1 cellular context compared by ENCODE assay signal in the genomic region with DNA sequence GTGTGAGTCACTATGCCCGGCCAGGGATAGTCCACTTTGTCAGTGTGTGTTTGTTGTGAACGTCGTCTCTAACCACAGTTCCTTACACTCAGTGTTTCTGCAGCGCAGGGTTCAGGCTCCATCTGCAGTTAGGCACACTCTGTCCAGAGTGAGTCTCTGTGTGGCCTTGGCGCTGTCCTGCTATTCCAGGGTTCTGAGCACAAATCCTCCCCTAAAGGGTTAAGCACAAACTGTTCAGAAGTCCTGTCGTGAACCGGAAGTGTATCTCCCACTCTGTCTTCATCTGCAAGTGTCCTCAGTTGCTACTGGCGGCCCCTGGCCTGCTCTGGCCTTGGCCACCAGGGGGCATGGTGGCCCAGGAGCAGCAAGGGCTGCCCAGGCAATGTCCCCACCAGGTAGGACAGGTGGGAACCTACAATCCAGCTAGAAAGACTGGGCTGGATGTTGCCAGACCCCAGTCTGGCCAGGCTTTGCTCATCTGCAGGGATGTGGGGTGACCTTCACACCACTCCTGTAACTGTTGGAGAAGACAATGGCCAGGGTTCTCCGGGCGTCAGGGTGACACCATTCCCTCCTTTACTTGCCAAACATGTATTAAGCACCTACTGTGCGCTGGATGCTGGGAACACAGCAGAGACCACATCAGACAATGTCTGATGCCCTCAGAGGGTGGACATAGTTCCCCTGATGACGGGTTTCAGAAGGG.
TF ChIP-seq lines count a peak whose summit lies in the region.

No MANE protein-coding gene starts in this region.

TF ChIP-seq in GM12878, 131 proteins besides CTCF, POLR2A, EP300 and RAD21 (continues in another document):
- TF ChIP-seq NBN (IDR thresholded peaks at IDR 0.05) (peak; percentile 83; the same call in 1 of the 2 replicates), NR2C1 (IDR thresholded peaks at IDR 0.05) (peak; percentile 93), STAT1 (conservative IDR thresholded peaks at IDR 0.05) (0 out of 2 replicates have a peak, but pooled peaks have one; percentile 43), NR2C2 (IDR thresholded peaks at IDR 0.05; ENCODE audit: borderline replicate concordance, control insufficient read depth, insufficient read length, low read depth) (no peak), BACH1 (IDR thresholded peaks at IDR 0.05; ENCODE audit: borderline replicate concordance) (peak; percentile 26; the same call in 1 of the 2 replicates), BMI1 (IDR thresholded peaks at IDR 0.05; ENCODE audit: borderline replicate concordance) (no peak), RELA (IDR thresholded peaks at IDR 0.05; ENCODE audit: borderline replicate concordance, partially characterized antibody) (peak; percentile 41), IKZF2 (IDR thresholded peaks at IDR 0.05) (0 out of 4 replicates have a peak, but pooled peaks of 1 of the 2 experiments have one; percentile 43), HDGF (IDR thresholded peaks at IDR 0.05) (0 out of 2 replicates have a peak, but pooled peaks have one; percentile 68), GABPA (IDR thresholded peaks at IDR 0.05; ENCODE audit: low read depth) (peak; percentile 72), YY1 (IDR thresholded peaks at IDR 0.05; ENCODE audit: low read depth, low read length) (peak; percentile 80), TARDBP (IDR thresholded peaks at IDR 0.05; ENCODE audit: borderline replicate concordance) (no peak), BHLHE40 (IDR thresholded peaks at IDR 0.05; ENCODE audit: borderline replicate concordance in 1 of 2, low read depth in 2 of 2, low read length in 1 of 2) (0 out of 4 replicates have a peak, but pooled peaks of 1 of the 2 experiments have one; percentile 6), EGR1 (IDR thresholded peaks at IDR 0.05; ENCODE audit: borderline replicate concordance in 1 of 2, low read depth in 2 of 2, low read length in 2 of 2) (peak in 1 of 2 experiments; percentile 53; a peak in 1 of 3 replicates), ZNF217 (IDR thresholded peaks at IDR 0.05) (peak; percentile 36; the same call in 1 of the 2 replicates), IKZF1 (conservative IDR thresholded peaks at IDR 0.05) (peak; percentile 49; the same call in 1 of the 2 replicates), KAT2A (conservative IDR thresholded peaks at IDR 0.05; ENCODE audit: control insufficient read depth, low read depth, low read length) (no peak), HCFC1 (IDR thresholded peaks at IDR 0.05; ENCODE audit: low read length) (peak; percentile 24; the same call in 1 of the 2 replicates), MTA2 (IDR thresholded peaks at IDR 0.05; ENCODE audit: low read depth) (peak; percentile 62; the same call in 1 of the 2 replicates), CREM (IDR thresholded peaks at IDR 0.05; ENCODE audit: low read depth) (no peak), DPF2 (IDR thresholded peaks at IDR 0.05) (peak; percentile 95), SMARCA5 (IDR thresholded peaks at IDR 0.05) (peak; percentile 80)
- TF ChIP-seq, protein P1, sequence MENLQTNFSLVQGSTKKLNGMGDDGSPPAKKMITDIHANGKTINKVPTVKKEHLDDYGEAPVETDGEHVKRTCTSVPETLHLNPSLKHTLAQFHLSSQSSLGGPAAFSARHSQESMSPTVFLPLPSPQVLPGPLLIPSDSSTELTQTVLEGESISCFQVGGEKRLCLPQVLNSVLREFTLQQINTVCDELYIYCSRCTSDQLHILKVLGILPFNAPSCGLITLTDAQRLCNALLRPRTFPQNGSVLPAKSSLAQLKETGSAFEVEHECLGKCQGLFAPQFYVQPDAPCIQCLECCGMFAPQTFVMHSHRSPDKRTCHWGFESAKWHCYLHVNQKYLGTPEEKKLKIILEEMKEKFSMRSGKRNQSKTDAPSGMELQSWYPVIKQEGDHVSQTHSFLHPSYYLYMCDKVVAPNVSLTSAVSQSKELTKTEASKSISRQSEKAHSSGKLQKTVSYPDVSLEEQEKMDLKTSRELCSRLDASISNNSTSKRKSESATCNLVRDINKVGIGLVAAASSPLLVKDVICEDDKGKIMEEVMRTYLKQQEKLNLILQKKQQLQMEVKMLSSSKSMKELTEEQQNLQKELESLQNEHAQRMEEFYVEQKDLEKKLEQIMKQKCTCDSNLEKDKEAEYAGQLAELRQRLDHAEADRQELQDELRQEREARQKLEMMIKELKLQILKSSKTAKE (IDR thresholded peaks at IDR 0.05; ENCODE audit: low read depth, poor library complexity, severe bottlenecking) = no peak
- TF ChIP-seq, protein P2, sequence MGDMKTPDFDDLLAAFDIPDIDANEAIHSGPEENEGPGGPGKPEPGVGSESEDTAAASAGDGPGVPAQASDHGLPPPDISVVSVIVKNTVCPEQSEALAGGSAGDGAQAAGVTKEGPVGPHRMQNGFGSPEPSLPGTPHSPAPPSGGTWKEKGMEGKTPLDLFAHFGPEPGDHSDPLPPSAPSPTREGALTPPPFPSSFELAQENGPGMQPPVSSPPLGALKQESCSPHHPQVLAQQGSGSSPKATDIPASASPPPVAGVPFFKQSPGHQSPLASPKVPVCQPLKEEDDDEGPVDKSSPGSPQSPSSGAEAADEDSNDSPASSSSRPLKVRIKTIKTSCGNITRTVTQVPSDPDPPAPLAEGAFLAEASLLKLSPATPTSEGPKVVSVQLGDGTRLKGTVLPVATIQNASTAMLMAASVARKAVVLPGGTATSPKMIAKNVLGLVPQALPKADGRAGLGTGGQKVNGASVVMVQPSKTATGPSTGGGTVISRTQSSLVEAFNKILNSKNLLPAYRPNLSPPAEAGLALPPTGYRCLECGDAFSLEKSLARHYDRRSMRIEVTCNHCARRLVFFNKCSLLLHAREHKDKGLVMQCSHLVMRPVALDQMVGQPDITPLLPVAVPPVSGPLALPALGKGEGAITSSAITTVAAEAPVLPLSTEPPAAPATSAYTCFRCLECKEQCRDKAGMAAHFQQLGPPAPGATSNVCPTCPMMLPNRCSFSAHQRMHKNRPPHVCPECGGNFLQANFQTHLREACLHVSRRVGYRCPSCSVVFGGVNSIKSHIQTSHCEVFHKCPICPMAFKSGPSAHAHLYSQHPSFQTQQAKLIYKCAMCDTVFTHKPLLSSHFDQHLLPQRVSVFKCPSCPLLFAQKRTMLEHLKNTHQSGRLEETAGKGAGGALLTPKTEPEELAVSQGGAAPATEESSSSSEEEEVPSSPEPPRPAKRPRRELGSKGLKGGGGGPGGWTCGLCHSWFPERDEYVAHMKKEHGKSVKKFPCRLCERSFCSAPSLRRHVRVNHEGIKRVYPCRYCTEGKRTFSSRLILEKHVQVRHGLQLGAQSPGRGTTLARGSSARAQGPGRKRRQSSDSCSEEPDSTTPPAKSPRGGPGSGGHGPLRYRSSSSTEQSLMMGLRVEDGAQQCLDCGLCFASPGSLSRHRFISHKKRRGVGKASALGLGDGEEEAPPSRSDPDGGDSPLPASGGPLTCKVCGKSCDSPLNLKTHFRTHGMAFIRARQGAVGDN (IDR thresholded peaks at IDR 0.05) = peak; percentile 91
- TF ChIP-seq, protein P3, sequence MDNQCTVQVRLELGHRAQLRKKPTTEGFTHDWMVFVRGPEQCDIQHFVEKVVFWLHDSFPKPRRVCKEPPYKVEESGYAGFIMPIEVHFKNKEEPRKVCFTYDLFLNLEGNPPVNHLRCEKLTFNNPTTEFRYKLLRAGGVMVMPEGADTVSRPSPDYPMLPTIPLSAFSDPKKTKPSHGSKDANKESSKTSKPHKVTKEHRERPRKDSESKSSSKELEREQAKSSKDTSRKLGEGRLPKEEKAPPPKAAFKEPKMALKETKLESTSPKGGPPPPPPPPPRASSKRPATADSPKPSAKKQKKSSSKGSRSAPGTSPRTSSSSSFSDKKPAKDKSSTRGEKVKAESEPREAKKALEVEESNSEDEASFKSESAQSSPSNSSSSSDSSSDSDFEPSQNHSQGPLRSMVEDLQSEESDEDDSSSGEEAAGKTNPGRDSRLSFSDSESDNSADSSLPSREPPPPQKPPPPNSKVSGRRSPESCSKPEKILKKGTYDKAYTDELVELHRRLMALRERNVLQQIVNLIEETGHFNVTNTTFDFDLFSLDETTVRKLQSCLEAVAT (IDR thresholded peaks at IDR 0.05) = peak; percentile 44; the same call in 1 of the 2 replicates
- TF ChIP-seq, protein P4, sequence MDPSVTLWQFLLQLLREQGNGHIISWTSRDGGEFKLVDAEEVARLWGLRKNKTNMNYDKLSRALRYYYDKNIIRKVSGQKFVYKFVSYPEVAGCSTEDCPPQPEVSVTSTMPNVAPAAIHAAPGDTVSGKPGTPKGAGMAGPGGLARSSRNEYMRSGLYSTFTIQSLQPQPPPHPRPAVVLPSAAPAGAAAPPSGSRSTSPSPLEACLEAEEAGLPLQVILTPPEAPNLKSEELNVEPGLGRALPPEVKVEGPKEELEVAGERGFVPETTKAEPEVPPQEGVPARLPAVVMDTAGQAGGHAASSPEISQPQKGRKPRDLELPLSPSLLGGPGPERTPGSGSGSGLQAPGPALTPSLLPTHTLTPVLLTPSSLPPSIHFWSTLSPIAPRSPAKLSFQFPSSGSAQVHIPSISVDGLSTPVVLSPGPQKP (IDR thresholded peaks at IDR 0.05; ENCODE audit: low read depth, low read length) = peak; percentile 40; the same call in 1 of the 2 replicates
- TF ChIP-seq, protein P5, sequence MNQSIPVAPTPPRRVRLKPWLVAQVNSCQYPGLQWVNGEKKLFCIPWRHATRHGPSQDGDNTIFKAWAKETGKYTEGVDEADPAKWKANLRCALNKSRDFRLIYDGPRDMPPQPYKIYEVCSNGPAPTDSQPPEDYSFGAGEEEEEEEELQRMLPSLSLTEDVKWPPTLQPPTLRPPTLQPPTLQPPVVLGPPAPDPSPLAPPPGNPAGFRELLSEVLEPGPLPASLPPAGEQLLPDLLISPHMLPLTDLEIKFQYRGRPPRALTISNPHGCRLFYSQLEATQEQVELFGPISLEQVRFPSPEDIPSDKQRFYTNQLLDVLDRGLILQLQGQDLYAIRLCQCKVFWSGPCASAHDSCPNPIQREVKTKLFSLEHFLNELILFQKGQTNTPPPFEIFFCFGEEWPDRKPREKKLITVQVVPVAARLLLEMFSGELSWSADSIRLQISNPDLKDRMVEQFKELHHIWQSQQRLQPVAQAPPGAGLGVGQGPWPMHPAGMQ (IDR thresholded peaks at IDR 0.05; ENCODE audit: borderline replicate concordance) = no peak
- TF ChIP-seq, protein P6, sequence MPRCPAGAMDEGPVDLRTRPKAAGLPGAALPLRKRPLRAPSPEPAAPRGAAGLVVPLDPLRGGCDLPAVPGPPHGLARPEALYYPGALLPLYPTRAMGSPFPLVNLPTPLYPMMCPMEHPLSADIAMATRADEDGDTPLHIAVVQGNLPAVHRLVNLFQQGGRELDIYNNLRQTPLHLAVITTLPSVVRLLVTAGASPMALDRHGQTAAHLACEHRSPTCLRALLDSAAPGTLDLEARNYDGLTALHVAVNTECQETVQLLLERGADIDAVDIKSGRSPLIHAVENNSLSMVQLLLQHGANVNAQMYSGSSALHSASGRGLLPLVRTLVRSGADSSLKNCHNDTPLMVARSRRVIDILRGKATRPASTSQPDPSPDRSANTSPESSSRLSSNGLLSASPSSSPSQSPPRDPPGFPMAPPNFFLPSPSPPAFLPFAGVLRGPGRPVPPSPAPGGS (IDR thresholded peaks at IDR 0.05; ENCODE audit: borderline replicate concordance, insufficient read depth, low read depth, low read length, poor library complexity, severe bottlenecking) = no peak
- TF ChIP-seq, protein P7, sequence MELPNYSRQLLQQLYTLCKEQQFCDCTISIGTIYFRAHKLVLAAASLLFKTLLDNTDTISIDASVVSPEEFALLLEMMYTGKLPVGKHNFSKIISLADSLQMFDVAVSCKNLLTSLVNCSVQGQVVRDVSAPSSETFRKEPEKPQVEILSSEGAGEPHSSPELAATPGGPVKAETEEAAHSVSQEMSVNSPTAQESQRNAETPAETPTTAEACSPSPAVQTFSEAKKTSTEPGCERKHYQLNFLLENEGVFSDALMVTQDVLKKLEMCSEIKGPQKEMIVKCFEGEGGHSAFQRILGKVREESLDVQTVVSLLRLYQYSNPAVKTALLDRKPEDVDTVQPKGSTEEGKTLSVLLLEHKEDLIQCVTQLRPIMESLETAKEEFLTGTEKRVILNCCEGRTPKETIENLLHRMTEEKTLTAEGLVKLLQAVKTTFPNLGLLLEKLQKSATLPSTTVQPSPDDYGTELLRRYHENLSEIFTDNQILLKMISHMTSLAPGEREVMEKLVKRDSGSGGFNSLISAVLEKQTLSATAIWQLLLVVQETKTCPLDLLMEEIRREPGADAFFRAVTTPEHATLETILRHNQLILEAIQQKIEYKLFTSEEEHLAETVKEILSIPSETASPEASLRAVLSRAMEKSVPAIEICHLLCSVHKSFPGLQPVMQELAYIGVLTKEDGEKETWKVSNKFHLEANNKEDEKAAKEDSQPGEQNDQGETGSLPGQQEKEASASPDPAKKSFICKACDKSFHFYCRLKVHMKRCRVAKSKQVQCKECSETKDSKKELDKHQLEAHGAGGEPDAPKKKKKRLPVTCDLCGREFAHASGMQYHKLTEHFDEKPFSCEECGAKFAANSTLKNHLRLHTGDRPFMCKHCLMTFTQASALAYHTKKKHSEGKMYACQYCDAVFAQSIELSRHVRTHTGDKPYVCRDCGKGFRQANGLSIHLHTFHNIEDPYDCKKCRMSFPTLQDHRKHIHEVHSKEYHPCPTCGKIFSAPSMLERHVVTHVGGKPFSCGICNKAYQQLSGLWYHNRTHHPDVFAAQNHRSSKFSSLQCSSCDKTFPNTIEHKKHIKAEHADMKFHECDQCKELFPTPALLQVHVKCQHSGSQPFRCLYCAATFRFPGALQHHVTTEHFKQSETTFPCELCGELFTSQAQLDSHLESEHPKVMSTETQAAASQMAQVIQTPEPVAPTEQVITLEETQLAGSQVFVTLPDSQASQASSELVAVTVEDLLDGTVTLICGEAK (IDR thresholded peaks at IDR 0.05; ENCODE audit: borderline replicate concordance) = peak; percentile 37; the same call in 1 of the 2 replicates
- TF ChIP-seq, protein P8, sequence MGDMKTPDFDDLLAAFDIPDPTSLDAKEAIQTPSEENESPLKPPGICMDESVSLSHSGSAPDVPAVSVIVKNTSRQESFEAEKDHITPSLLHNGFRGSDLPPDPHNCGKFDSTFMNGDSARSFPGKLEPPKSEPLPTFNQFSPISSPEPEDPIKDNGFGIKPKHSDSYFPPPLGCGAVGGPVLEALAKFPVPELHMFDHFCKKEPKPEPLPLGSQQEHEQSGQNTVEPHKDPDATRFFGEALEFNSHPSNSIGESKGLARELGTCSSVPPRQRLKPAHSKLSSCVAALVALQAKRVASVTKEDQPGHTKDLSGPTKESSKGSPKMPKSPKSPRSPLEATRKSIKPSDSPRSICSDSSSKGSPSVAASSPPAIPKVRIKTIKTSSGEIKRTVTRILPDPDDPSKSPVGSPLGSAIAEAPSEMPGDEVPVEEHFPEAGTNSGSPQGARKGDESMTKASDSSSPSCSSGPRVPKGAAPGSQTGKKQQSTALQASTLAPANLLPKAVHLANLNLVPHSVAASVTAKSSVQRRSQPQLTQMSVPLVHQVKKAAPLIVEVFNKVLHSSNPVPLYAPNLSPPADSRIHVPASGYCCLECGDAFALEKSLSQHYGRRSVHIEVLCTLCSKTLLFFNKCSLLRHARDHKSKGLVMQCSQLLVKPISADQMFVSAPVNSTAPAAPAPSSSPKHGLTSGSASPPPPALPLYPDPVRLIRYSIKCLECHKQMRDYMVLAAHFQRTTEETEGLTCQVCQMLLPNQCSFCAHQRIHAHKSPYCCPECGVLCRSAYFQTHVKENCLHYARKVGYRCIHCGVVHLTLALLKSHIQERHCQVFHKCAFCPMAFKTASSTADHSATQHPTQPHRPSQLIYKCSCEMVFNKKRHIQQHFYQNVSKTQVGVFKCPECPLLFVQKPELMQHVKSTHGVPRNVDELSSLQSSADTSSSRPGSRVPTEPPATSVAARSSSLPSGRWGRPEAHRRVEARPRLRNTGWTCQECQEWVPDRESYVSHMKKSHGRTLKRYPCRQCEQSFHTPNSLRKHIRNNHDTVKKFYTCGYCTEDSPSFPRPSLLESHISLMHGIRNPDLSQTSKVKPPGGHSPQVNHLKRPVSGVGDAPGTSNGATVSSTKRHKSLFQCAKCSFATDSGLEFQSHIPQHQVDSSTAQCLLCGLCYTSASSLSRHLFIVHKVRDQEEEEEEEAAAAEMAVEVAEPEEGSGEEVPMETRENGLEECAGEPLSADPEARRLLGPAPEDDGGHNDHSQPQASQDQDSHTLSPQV (IDR thresholded peaks at IDR 0.05) = peak; percentile 86
